Comparison of ENCODE assay signal across 9 cellular contexts in the genomic region with DNA sequence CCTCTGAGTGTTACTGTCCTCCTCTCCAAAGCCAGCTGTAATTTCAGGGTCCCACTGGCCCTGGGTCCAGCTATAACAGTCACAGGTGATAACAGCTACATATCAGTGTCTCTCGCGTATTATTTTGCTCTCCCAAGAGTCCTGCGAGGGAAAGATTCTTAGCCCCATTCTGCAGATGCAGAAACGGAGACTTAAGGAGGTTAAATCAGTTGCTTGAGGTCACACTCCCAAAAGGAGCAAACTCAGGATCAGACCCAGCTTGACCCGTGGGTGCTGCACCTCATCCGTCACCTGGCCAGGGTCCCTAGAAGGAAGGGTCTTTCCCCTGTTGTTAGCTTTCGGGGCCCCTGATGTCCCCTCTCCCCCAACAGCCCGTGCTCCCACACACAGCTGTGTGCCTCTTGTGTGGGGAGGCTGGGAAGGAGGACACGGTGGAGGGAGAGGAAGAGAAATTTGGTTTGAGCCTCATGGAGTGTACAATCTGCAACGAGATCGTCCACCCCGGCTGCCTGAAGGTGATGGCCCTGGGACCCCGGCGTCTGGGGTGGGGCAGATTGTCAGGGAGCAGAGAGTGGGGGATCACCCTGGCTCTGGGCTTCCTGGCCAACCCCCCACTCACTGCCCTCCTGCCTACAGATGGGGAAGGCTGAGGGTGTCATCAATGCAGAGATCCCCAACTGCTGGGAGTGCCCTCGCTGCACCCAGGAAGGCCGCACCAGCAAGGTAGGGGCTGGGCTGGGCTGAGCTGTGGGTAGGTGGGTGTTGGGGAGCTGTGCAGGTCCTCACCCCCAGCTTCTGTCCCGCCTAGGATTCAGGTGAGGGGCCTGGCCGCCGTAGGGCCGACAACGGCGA. TPM values are rescaled to one million over a fixed set of nuclear protein-coding genes. Genes with fewer than 3 reads are reported as not detected.
DNase-seq lines count a peak whose midpoint lies in the region; TF ChIP-seq lines count a peak whose summit lies in the region.
"Had no signal": no experiment of that assay in that cellular context is flagged by ENCODE, and none has a peak within 500 bp of the region (broad histone marks: within the 10 kb centered on the region; RNA-seq: fewer than 3 reads in every experiment).

No MANE protein-coding gene starts in this region.

- H3K27me3 ChIP-seq in HUES64 (ENCODE audit: insufficient read depth, low read length): no peaks in the 10 kb centered on the region
- no peaks in the 10 kb centered on the region for H3K27me3 ChIP-seq in osteoblast (ENCODE audit: insufficient read depth, low read length)
- H3K27me3 ChIP-seq: SJSA1 had no signal

- H3K4me1 ChIP-seq in HUES64 (ENCODE audit: insufficient read depth, low read length): no peaks in the 10 kb centered on the region
- H3K4me1 ChIP-seq in osteoblast (ENCODE audit: insufficient read depth, low read length): peaks cover 10% of the 10 kb centered on the region
- H3K4me1 ChIP-seq: Caco-2, SJSA1 had no signal

- no peak overlapping the region for H3K4me2 ChIP-seq in osteoblast (ENCODE audit: insufficient read depth, low read length)

- H3K9me3 ChIP-seq in HUES64 (ENCODE audit: insufficient read depth, low read depth, low read length) (no peaks in the 10 kb centered on the region), osteoblast (ENCODE audit: low read depth, low read length) (no peaks in the 10 kb centered on the region)
- H3K9me3 ChIP-seq: Caco-2, SJSA1 had no signal

- DNase-seq in caudate nucleus (lab: John Stamatoyannopoulos, UW): peak in 1 of 61 donors; percentile 54
- peak; percentile 66 for DNase-seq in osteoblast (ENCODE audit: insufficient read length, low spot score, missing footprints)
- no peak for DNase-seq in stimulated activated CD4-positive, alpha-beta T cell treated with anti-CD3 and anti-CD28 coated beads, Interleukin-4, amount 100 ng/mL, for 4 hours
- DNase-seq in glomerular visceral epithelial cell (ENCODE audit: extremely low spot score): no peak
- no peak for DNase-seq in stimulated activated CD4-positive, alpha-beta T cell treated with anti-CD3 and anti-CD28 coated beads, Interleukin-2, amount 100 ng/mL, for 48 hours
- DNase-seq: activated gamma-delta T cell treated with Interleukin-2 at 50 U/mL for 16 hours had no signal

- H2AFZ ChIP-seq in osteoblast (ENCODE audit: low read length): no peak overlapping the region

- peak overlapping the region; percentile 30; the same call in 1 of the 2 replicates for H3K27ac ChIP-seq in HUES64 (ENCODE audit: low read depth, low read length)
- peak overlapping the region; percentile 67 for H3K27ac ChIP-seq in caudate nucleus (ENCODE audit: low read depth, low read length)
- no peak overlapping the region for H3K27ac ChIP-seq in osteoblast (ENCODE audit: low read depth, low read length)
- H3K27ac ChIP-seq: SJSA1 had no signal

- peaks cover 7% of the 10 kb centered on the region for H3K79me2 ChIP-seq in osteoblast (ENCODE audit: insufficient read depth, low read length)

- H3K9ac ChIP-seq in HUES64 (ENCODE audit: low read depth, low read length): no peak overlapping the region

- no peak for TF ChIP-seq CTCF in osteoblast (IDR thresholded peaks at IDR 0.05; ENCODE audit: extremely low read depth, low read depth, low read length)

- H3K4me3 ChIP-seq in HUES64 (ENCODE audit: low read length) (no peak overlapping the region), osteoblast (ENCODE audit: insufficient read depth, low read length) (no peak overlapping the region)
- H3K4me3 ChIP-seq: SJSA1 had no signal

- H3K36me3 ChIP-seq in HUES64 (ENCODE audit: insufficient read depth, low read length): peaks cover 52% of the 10 kb centered on the region
- peaks cover 37% of the 10 kb centered on the region for H3K36me3 ChIP-seq in osteoblast (ENCODE audit: insufficient read depth, low read length)

- peaks cover 9% of the 10 kb centered on the region for H4K20me1 ChIP-seq in osteoblast (ENCODE audit: insufficient read depth, low read length)

- 95% methylated on average over 22 of the region's 22 CpGs for WGBS in HUES64

RNA-seq across cellular contexts. Expression of gene FBXL19, which starts 3.8 kb away (rescaled TPM):
- polyA plus RNA-seq in HUES64 (2013, experiment 1 of 2): 53.0 TPM
- 53.0 TPM for polyA plus RNA-seq in HUES64 (2013, experiment 2 of 2)
- 12.7 and 14.5 TPM in 2 replicates for total RNA-seq in osteoblast

RNA-seq across cellular contexts. Expression of gene ORAI3, which starts 21.7 kb away (rescaled TPM):
- 7.9 TPM for polyA plus RNA-seq in HUES64 (2013, experiment 1 of 2)
- 9.8 TPM for polyA plus RNA-seq in HUES64 (2013, experiment 2 of 2)
- 63.3 and 66.0 TPM in 2 replicates for total RNA-seq in osteoblast

RNA-seq across cellular contexts. Expression of gene SETD1A, which starts 30.4 kb away (rescaled TPM):
- 22.1 TPM for polyA plus RNA-seq in HUES64 (2013, experiment 1 of 2)
- 21.0 TPM for polyA plus RNA-seq in HUES64 (2013, experiment 2 of 2)
- 2.2 and 2.9 TPM in 2 replicates for total RNA-seq in osteoblast

RNA-seq across cellular contexts. Expression of gene CTF1, which starts 30.7 kb away (rescaled TPM):
- polyA plus RNA-seq in HUES64 (2013, experiment 1 of 2): 1.0 TPM
- 1.6 TPM for polyA plus RNA-seq in HUES64 (2013, experiment 2 of 2)
- 2.9 and 3.3 TPM in 2 replicates for total RNA-seq in osteoblast

RNA-seq across cellular contexts. Expression of gene BCL7C, which starts 33.3 kb away (rescaled TPM):
- 19.2 TPM for polyA plus RNA-seq in HUES64 (2013, experiment 1 of 2)
- polyA plus RNA-seq in HUES64 (2013, experiment 2 of 2): 20.5 TPM
- total RNA-seq in osteoblast: 33.3 and 36.2 TPM in 2 replicates
